In genomic region chr2:71460595-71461303, GRCh38 we compare ENCODE assay signal across 9 cellular contexts. TPM values are rescaled to one million over a fixed set of nuclear protein-coding genes. Genes with fewer than 3 reads are reported as not detected.
DNase-seq lines count a peak whose midpoint lies in the region; ATAC-seq and TF ChIP-seq lines count a peak whose summit lies in the region.
"Had no signal": no experiment of that assay in that cellular context is flagged by ENCODE, and none has a peak within 500 bp of the region (broad histone marks: within the 10 kb centered on the region; RNA-seq: fewer than 3 reads in every experiment).

No MANE protein-coding gene starts in this region.

- H4K91ac ChIP-seq in IMR-90 (ENCODE audit: insufficient read depth, low read depth, low read length): no peak overlapping the region

- no peak overlapping the region for H3K4ac ChIP-seq in IMR-90 (ENCODE audit: low read depth, low read length)

- no peak overlapping the region for H3K4me3 ChIP-seq in IMR-90 (ENCODE audit: insufficient read depth, low read depth, low read length)
- no peak overlapping the region for H3K4me3 ChIP-seq in lower lobe of right lung

- H3K27ac Mint-ChIP-seq in CD14-positive monocyte: peak overlapping the region in 2 of 7 donors; percentile 12 to 52
- peak overlapping the region; percentile 17 for H3K27ac Mint-ChIP-seq in chondrocyte (ENCODE audit: unreplicated experiment)
- H3K27ac Mint-ChIP-seq: activated naive CD8-positive, alpha-beta T cell treated with anti-CD3 and anti-CD28 coated beads, Interleukin-2, amount 10 ng/mL, durations not matched to agents 7 days and 5 days had no signal

- H3K4me2 ChIP-seq in IMR-90 (ENCODE audit: low read depth, low read length): no peak overlapping the region

- no peak overlapping the region for H2BK120ac ChIP-seq in IMR-90 (ENCODE audit: low read depth, low read length)

- CTCF ChIA-PET in IMR-90 (lab: Yijun Ruan, JAX): interaction anchor here (0.6 to 2.3 kb wide), 9 partner anchors 10 to 64 kb away, joined by 3 to 8 read pairs (median 4); no protein-coding TSS in a partner anchor

- BruUV-seq in IMR-90 (replicated peaks; lab: Mats Ljungman, UMichigan): no TSS peak

- H3K9me1 ChIP-seq in IMR-90 (ENCODE audit: insufficient read depth, low read length): no peaks in the 10 kb centered on the region; the same call in 1 of the 2 replicates

- H3K4me3 Mint-ChIP-seq in CD14-positive monocyte: no peak overlapping the region
- no peak overlapping the region for H3K4me3 Mint-ChIP-seq in chondrocyte (ENCODE audit: unreplicated experiment)
- H3K4me3 Mint-ChIP-seq: activated naive CD8-positive, alpha-beta T cell treated with anti-CD3 and anti-CD28 coated beads, Interleukin-2, amount 10 ng/mL, durations not matched to agents 7 days and 5 days had no signal

- no peak overlapping the region for H2AK5ac ChIP-seq in IMR-90 (ENCODE audit: low read depth, low read length)

- H3K36me3 ChIP-seq in IMR-90 (ENCODE audit: control insufficient read depth, insufficient read depth, low read length): no peaks in the 10 kb centered on the region
- H3K36me3 ChIP-seq in lower lobe of right lung: no peaks in the 10 kb centered on the region

- no peak overlapping the region for H3K9ac ChIP-seq in IMR-90 (ENCODE audit: low read depth, low read length)

- POLR2A ChIA-PET in IMR-90 (lab: Charles Lee; ENCODE audit: unreplicated experiment): no interaction called here

- H3K4me1 Mint-ChIP-seq in CD14-positive monocyte (peaks cover 51% of the 10 kb centered on the region), chondrocyte (ENCODE audit: low read depth) (peaks cover 52% of the 10 kb centered on the region)

- peaks cover 8% of the 10 kb centered on the region for H3K9me3 ChIP-seq in IMR-90 (ENCODE audit: control insufficient read depth, insufficient read depth, low read length)
- H3K9me3 ChIP-seq in lower lobe of right lung: no peaks in the 10 kb centered on the region

- H3K23ac ChIP-seq in IMR-90 (ENCODE audit: low read depth, low read length): no peak overlapping the region

- H3K36me3 Mint-ChIP-seq in CD14-positive monocyte (peaks cover 54 to 56% of the 10 kb centered on the region in 2 donors), chondrocyte (ENCODE audit: low read depth) (no peaks in the 10 kb centered on the region)
- H3K36me3 Mint-ChIP-seq: activated naive CD8-positive, alpha-beta T cell treated with anti-CD3 and anti-CD28 coated beads, Interleukin-2, amount 10 ng/mL, durations not matched to agents 7 days and 5 days had no signal

- H3K56ac ChIP-seq in IMR-90 (ENCODE audit: extremely low read depth, insufficient read depth, low read length): no peak overlapping the region

- no peak overlapping the region for H2AFZ ChIP-seq in IMR-90 (replicated peaks; ENCODE audit: low read length, poor library complexity)

- peak; percentile 55 for TF ChIP-seq RAD21 in IMR-90 (IDR thresholded peaks at IDR 0.05; ENCODE audit: low read length)

- H3K27me3 Mint-ChIP-seq in CD14-positive monocyte (ENCODE audit: low read depth in 3 of 3): peaks cover 2 to 6% (median 3%) of the 10 kb centered on the region in 3 donors
- H3K27me3 Mint-ChIP-seq in chondrocyte (ENCODE audit: low read depth): no peaks in the 10 kb centered on the region

- H3K79me1 ChIP-seq in IMR-90 (ENCODE audit: low read depth in 1 of 2, low read length in 2 of 2): no peaks in the 10 kb centered on the region

- no peak for TF ChIP-seq POLR2A in IMR-90 (IDR thresholded peaks at IDR 0.05; ENCODE audit: low read depth, low read length)

- H3K14ac ChIP-seq in IMR-90 (replicated peaks; ENCODE audit: low read depth, low read length): no peak overlapping the region

- intact Hi-C loops in CD14-positive monocyte (cut with micrococcal nuclease) (loop anchor here (2.0 to 5.0 kb wide), 2 partner anchors 50 to 52 kb away; no protein-coding TSS in a partner anchor), IMR-90 (cut with micrococcal nuclease) (loop anchor here (1.0 kb wide), 1 partner anchor 50 kb away; no protein-coding TSS in a partner anchor), lower lobe of right lung (cut with DNase I) (no loop called here)

- 52% methylated on average over 2 of the region's 9 CpGs; no CpG with 5 or more reads in 1 of the 2 experiments for WGBS in IMR-90 (ENCODE audit: extremely low coverage in 2 of 2, insufficient read length in 1 of 2), 2 experiments

- no peak overlapping the region for H4K5ac ChIP-seq in IMR-90 (ENCODE audit: low read depth, low read length)

- H3K27me3 ChIP-seq in IMR-90 (ENCODE audit: control insufficient read depth, insufficient read depth, low read length) (peaks cover 38% of the 10 kb centered on the region), lower lobe of right lung (ENCODE audit: low read depth) (peaks cover 11% of the 10 kb centered on the region)

- in situ Hi-C loops in IMR-90 (cut with MboI; ENCODE audit: low sequenced_read_pairs): no loop called here

- H2BK5ac ChIP-seq in IMR-90 (ENCODE audit: low read depth, low read length, poor library complexity, severe bottlenecking): no peak overlapping the region

- dilution Hi-C loops in IMR-90 (cut with HindIII; ENCODE audit: low sequenced_read_pairs, unreplicated experiment): no loop called here

- H3K9me3 Mint-ChIP-seq in CD14-positive monocyte (peaks cover 4 to 17% (median 11%) of the 10 kb centered on the region in 7 donors), chondrocyte (ENCODE audit: low read depth) (no peaks in the 10 kb centered on the region)
- H3K9me3 Mint-ChIP-seq: activated naive CD8-positive, alpha-beta T cell treated with anti-CD3 and anti-CD28 coated beads, Interleukin-2, amount 10 ng/mL, durations not matched to agents 7 days and 5 days had no signal

- H3K27ac ChIP-seq in IMR-90 (ENCODE audit: insufficient read depth, low read length) (no peak overlapping the region), lower lobe of right lung (no peak overlapping the region)

- H2BK15ac ChIP-seq in IMR-90 (ENCODE audit: low read depth, low read length): no peak overlapping the region

- peaks cover 3% of the 10 kb centered on the region; the same call in 1 of the 2 replicates for H3K4me1 ChIP-seq in IMR-90 (ENCODE audit: control insufficient read depth, insufficient read depth, low read length)
- peaks cover 12% of the 10 kb centered on the region for H3K4me1 ChIP-seq in lower lobe of right lung

- H2BK20ac ChIP-seq in IMR-90 (ENCODE audit: low read depth, low read length): no peak overlapping the region

- TF ChIP-seq CTCF in CD14-positive monocyte (IDR thresholded peaks at IDR 0.05): peak; percentile 90
- peak; percentile 62 for TF ChIP-seq CTCF in IMR-90 (conservative IDR thresholded peaks at IDR 0.05; ENCODE audit: low read depth, low read length)
- peak; percentile 86 for TF ChIP-seq CTCF in chondrocyte (IDR thresholded peaks at IDR 0.05)
- peak; percentile 59 for TF ChIP-seq CTCF in lower lobe of right lung (IDR thresholded peaks at IDR 0.05)

- no peaks in the 10 kb centered on the region for H4K20me1 ChIP-seq in IMR-90 (ENCODE audit: insufficient read depth, low read length)

- DNase-seq in CD14-positive monocyte (ENCODE audit: low spot score) (no peak), IMR-90 (no peak), chondrocyte (ENCODE audit: low spot score) (no peak), lower lobe of right lung (no peak), cerebellar nuclear complex (lab: John Stamatoyannopoulos, UW) (no peak), NCI-H2081 treated with DMSO at 0.1 percent for 48 hours (lab: John Stamatoyannopoulos, UW) (no peak)
- DNase-seq: activated naive CD8-positive, alpha-beta T cell treated with anti-CD3 and anti-CD28 coated beads, Interleukin-2, amount 10 ng/mL, durations not matched to agents 7 days and 5 days had no signal

- ATAC-seq in IMR-90 (ENCODE audit: low read depth): peak; percentile 56
- peak; percentile 47 to 60 for ATAC-seq in lower lobe of right lung
- no peak for ATAC-seq in HG02571 (IDR thresholded peaks at IDR 0.05; ENCODE audit: unreplicated experiment)
- ATAC-seq in GM21367 (IDR thresholded peaks at IDR 0.05; ENCODE audit: unreplicated experiment): no peak

- H3K18ac ChIP-seq in IMR-90 (ENCODE audit: low read depth, low read length): no peak overlapping the region

- no peak overlapping the region for H4K8ac ChIP-seq in IMR-90 (ENCODE audit: low read depth in 2 of 2, low read length in 2 of 2)

- H2AK9ac ChIP-seq in IMR-90 (replicated peaks; ENCODE audit: low read depth, low read length, poor library complexity): peak overlapping the region; percentile 9

TF ChIP-seq in IMR-90, 13 proteins besides CTCF, POLR2A, EP300 and RAD21:
- TF ChIP-seq RCOR1 (IDR thresholded peaks at IDR 0.05; ENCODE audit: insufficient replicate concordance, low read length): no peak
- peak; percentile 31; the same call in 1 of the 2 replicates for TF ChIP-seq BHLHE40 (IDR thresholded peaks at IDR 0.05; ENCODE audit: low read depth, low read length)
- TF ChIP-seq SMC3 (IDR thresholded peaks at IDR 0.05; ENCODE audit: low read depth, low read length): peak; percentile 26

RNA-seq across cellular contexts. Expression of gene DYSF, which starts 7.4 kb away (rescaled TPM):
- 10 to 100 TPM; 16.1 to 31.2 TPM for polyA plus RNA-seq in CD14-positive monocyte
- total RNA-seq in IMR-90 (2012; rRNA removed): under 0.01 and 0.18 TPM in 2 replicates
- polyA plus RNA-seq in IMR-90 (2012; rRNA removed): 0.09 and 0.10 TPM in 2 replicates
- 0.04 and 0.23 TPM in 2 replicates for polyA plus RNA-seq in IMR-90 (2012; cell fraction: cytosol; rRNA removed)
- polyA plus RNA-seq in IMR-90 (2012; cell fraction: nucleus; rRNA removed; ENCODE audit: low replicate concordance): 0.19 and 0.22 TPM in 2 replicates
- total RNA-seq in chondrocyte: 83.0 to 115 TPM (median 112 TPM) in 3 replicates
- 41.2 TPM for total RNA-seq in lower lobe of right lung

Comparison
In these comparisons a context has a peak if more than half of its experiments do, and no peak if none do; other contexts are left out.
1. ATAC-seq: peak in IMR-90 (single experiment) and lower lobe of right lung (2 of 2); none in HG02571 (single experiment) and GM21367 (single experiment).
2. RNA of gene DYSF, which starts 7.4 kb away (total RNA-seq): 83.0 to 115 TPM in chondrocyte and 41.2 TPM in lower lobe of right lung (single experiment); under 0.01 to 0.18 TPM in IMR-90; every median in the first group is over 10 times any median in the second.
3. Peak in every context shown above with its lines, with median percentiles within 50 percentile points of each other: CTCF ChIP-seq.